In genomic region chr18:35580748-35581534, GRCh38 we compare ENCODE assay signal across 1 cellular context.
TF ChIP-seq lines count a peak whose summit lies in the region.

No MANE protein-coding gene starts in this region.

TF ChIP-seq in HepG2, 621 proteins besides CTCF, POLR2A, EP300 and RAD21 (continued from another document and continues in another):
- TF ChIP-seq ZBTB40 (IDR thresholded peaks at IDR 0.05) (no peak), ZBTB40 (CRISPR knock-in tag; IDR thresholded peaks at IDR 0.05) (0 out of 2 replicates have a peak, but pooled peaks have one; percentile 30), TFAP4 (IDR thresholded peaks at IDR 0.05; ENCODE audit: borderline replicate concordance, low read depth) (no peak), FOXA1 (IDR thresholded peaks at IDR 0.05) (no peak), FOXA1 (CRISPR knock-in tag; IDR thresholded peaks at IDR 0.05) (no peak), PBX3 (CRISPR knock-in tag; IDR thresholded peaks at IDR 0.05; ENCODE audit: borderline replicate concordance) (no peak), ZNF878 (CRISPR knock-in tag; IDR thresholded peaks at IDR 0.05) (no peak), GTF2F1 (IDR thresholded peaks at IDR 0.05; ENCODE audit: low read length) (no peak), KDM2A (CRISPR knock-in tag; IDR thresholded peaks at IDR 0.05; ENCODE audit: borderline replicate concordance, low read depth) (peak; percentile 41; the same call in 1 of the 2 replicates), WIZ (CRISPR knock-in tag; IDR thresholded peaks at IDR 0.05) (no peak), ZNF713 (CRISPR knock-in tag; IDR thresholded peaks at IDR 0.05) (no peak), PAXIP1 (CRISPR knock-in tag; conservative IDR thresholded peaks at IDR 0.05) (no peak), RNF2 (conservative IDR thresholded peaks at IDR 0.05; ENCODE audit: low read depth) (peak; percentile 70; the same call in 1 of the 2 replicates), ZNF337 (CRISPR knock-in tag; IDR thresholded peaks at IDR 0.05; ENCODE audit: borderline replicate concordance, low read depth) (no peak), ZBTB3 (CRISPR knock-in tag; IDR thresholded peaks at IDR 0.05; ENCODE audit: borderline replicate concordance, low read depth) (no peak), U2AF1 (optimal IDR thresholded peaks at IDR 0.05; ENCODE audit: low read depth, low read length) (no peak), U2AF2 (IDR thresholded peaks at IDR 0.05; ENCODE audit: low read depth, low read length) (no peak), CHCHD3 (CRISPR knock-in tag; IDR thresholded peaks at IDR 0.05) (no peak), NFE2 (CRISPR knock-in tag; IDR thresholded peaks at IDR 0.05) (no peak), ZNF512B (CRISPR knock-in tag; IDR thresholded peaks at IDR 0.05; ENCODE audit: borderline replicate concordance) (no peak), CERS6 (CRISPR knock-in tag; IDR thresholded peaks at IDR 0.05) (no peak), MAZ (IDR thresholded peaks at IDR 0.05; ENCODE audit: borderline replicate concordance, low read depth, low read length) (no peak), MAZ (CRISPR knock-in tag; IDR thresholded peaks at IDR 0.05; ENCODE audit: low read depth) (peak; percentile 63), ZNF766 (CRISPR knock-in tag; IDR thresholded peaks at IDR 0.05; ENCODE audit: borderline replicate concordance) (0 out of 2 replicates have a peak, but pooled peaks have one; percentile 26), ZBTB8A (CRISPR knock-in tag; IDR thresholded peaks at IDR 0.05; ENCODE audit: borderline replicate concordance, low read depth) (no peak), JUND (CRISPR knock-in tag; IDR thresholded peaks at IDR 0.05) (no peak), PHF8 (CRISPR knock-in tag; IDR thresholded peaks at IDR 0.05) (peak; percentile 70)
- TF ChIP-seq, protein P1, sequence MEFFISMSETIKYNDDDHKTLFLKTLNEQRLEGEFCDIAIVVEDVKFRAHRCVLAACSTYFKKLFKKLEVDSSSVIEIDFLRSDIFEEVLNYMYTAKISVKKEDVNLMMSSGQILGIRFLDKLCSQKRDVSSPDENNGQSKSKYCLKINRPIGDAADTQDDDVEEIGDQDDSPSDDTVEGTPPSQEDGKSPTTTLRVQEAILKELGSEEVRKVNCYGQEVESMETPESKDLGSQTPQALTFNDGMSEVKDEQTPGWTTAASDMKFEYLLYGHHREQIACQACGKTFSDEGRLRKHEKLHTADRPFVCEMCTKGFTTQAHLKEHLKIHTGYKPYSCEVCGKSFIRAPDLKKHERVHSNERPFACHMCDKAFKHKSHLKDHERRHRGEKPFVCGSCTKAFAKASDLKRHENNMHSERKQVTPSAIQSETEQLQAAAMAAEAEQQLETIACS (CRISPR knock-in tag; IDR thresholded peaks at IDR 0.05): peak; percentile 65; the same call in 1 of the 2 replicates
- TF ChIP-seq, protein P2, sequence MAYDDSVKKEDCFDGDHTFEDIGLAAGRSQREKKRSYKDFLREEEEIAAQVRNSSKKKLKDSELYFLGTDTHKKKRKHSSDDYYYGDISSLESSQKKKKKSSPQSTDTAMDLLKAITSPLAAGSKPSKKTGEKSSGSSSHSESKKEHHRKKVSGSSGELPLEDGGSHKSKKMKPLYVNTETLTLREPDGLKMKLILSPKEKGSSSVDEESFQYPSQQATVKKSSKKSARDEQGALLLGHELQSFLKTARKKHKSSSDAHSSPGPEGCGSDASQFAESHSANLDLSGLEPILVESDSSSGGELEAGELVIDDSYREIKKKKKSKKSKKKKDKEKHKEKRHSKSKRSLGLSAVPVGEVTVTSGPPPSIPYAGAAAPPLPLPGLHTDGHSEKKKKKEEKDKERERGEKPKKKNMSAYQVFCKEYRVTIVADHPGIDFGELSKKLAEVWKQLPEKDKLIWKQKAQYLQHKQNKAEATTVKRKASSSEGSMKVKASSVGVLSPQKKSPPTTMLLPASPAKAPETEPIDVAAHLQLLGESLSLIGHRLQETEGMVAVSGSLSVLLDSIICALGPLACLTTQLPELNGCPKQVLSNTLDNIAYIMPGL (CRISPR knock-in tag; IDR thresholded peaks at IDR 0.05; ENCODE audit: borderline replicate concordance in 1 of 2, low read depth in 1 of 2): peak in 1 of 2 experiments; percentile 58; a peak in 1 of 4 replicates
- TF ChIP-seq, protein P3, sequence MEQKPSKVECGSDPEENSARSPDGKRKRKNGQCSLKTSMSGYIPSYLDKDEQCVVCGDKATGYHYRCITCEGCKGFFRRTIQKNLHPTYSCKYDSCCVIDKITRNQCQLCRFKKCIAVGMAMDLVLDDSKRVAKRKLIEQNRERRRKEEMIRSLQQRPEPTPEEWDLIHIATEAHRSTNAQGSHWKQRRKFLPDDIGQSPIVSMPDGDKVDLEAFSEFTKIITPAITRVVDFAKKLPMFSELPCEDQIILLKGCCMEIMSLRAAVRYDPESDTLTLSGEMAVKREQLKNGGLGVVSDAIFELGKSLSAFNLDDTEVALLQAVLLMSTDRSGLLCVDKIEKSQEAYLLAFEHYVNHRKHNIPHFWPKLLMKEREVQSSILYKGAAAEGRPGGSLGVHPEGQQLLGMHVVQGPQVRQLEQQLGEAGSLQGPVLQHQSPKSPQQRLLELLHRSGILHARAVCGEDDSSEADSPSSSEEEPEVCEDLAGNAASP (CRISPR knock-in tag; IDR thresholded peaks at IDR 0.05; ENCODE audit: borderline replicate concordance): no peak
